In the genomic region with DNA sequence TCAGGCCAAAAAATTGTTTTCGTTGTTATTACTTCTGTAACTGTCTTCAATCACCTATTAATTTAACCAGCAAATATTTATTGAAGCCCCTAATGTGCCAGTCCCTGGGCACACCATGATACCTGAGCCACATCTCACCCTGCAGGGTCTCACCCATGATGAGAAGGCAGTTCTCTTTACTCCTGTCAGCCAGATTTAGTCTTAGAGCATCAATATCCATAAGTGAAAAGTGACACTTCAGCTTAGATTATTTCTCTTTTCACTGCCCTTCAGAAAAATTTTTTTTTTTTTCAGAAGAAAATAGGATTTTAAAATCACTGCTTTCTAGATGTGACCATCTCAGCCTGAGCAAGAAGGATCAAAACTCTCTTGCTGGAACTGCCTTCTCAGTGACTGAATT, we compare ENCODE assay signal across 9 cellular contexts.
A peak's percentile ranks its signal among the peaks of the same experiment; 100 is the strongest.
DNase-seq lines count a peak whose midpoint lies in the region; ATAC-seq and TF ChIP-seq lines count a peak whose summit lies in the region.
"Had no signal": no experiment of that assay in that cellular context is flagged by ENCODE, and none has a peak within 500 bp of the region (broad histone marks: within the 10 kb centered on the region; RNA-seq: fewer than 3 reads in every experiment).

No MANE protein-coding gene starts in this region.

- H3K9ac ChIP-seq in GM23248, result peak overlapping the region; percentile 62

- H3K9me3 Mint-ChIP-seq in naive thymus-derived CD8-positive, alpha-beta T cell, result no peaks in the 10 kb centered on the region

- 0 to 7% methylated on average over 1 of the region's 1 CpG for WGBS in GM23248 (ENCODE audit: low coverage in 1 of 2, low lambda C conversion rate in 2 of 2, missing lambda C conversion rate in 2 of 2), 2 experiments

- H3K9me2 ChIP-seq in GM23248 (ENCODE audit: insufficient read depth), result no peaks in the 10 kb centered on the region

- H4K20me1 ChIP-seq in GM23248 (ENCODE audit: insufficient read depth), result no peaks in the 10 kb centered on the region

- H3K27ac ChIP-seq in GM23248 (no peak overlapping the region), ascending aorta (no peak overlapping the region)

- POLR2A ChIA-PET in naive thymus-derived CD8-positive, alpha-beta T cell (lab: Charles Lee), result interaction anchor here (0.7 to 3.1 kb wide), 8 partner anchors 167 to 970 kb away, joined by 3 to 11 read pairs (median 4); a partner anchor contains a TSS

- TF ChIP-seq CTCF in BE2C (IDR thresholded peaks at IDR 0.05; ENCODE audit: low read depth, low read length), result no peak
- TF ChIP-seq CTCF in ascending aorta (IDR thresholded peaks at IDR 0.05), result no peak

- H3K27me3 Mint-ChIP-seq in naive thymus-derived CD8-positive, alpha-beta T cell, result peaks cover 2 to 28% (median 9%) of the 10 kb centered on the region in 5 donors

- H3K4me3 ChIP-seq in BE2C (ENCODE audit: low read depth, low read length) (peak overlapping the region; percentile 69), GM23248 (peak overlapping the region; percentile 79), ascending aorta (peak overlapping the region; percentile 41 to 53)

- H3K4me1 Mint-ChIP-seq in naive thymus-derived CD8-positive, alpha-beta T cell, result peaks cover 11 to 32% (median 26%) of the 10 kb centered on the region in 4 donors

- peak overlapping the region; percentile 93 for H3K4me2 ChIP-seq in GM23248 (ENCODE audit: unreplicated experiment)

- H3K4me1 ChIP-seq in BE2C (no peaks in the 10 kb centered on the region), GM23248 (ENCODE audit: insufficient read depth) (no peaks in the 10 kb centered on the region), ascending aorta (no peaks in the 10 kb centered on the region)

- H3K9me3 ChIP-seq in BE2C (no peaks in the 10 kb centered on the region), GM23248 (ENCODE audit: low read depth) (no peaks in the 10 kb centered on the region), ascending aorta (no peaks in the 10 kb centered on the region)

- intact Hi-C loops in ascending aorta (cut with DNase I), result loop anchor here (10.0 kb wide), 3 partner anchors 311 to 1271 kb away; a partner anchor contains a TSS

- H3K27ac Mint-ChIP-seq in naive thymus-derived CD8-positive, alpha-beta T cell, result peak overlapping the region in 9 of 10 donors; percentile 19 to 94 (median 87)

- H3K4me3 Mint-ChIP-seq in naive thymus-derived CD8-positive, alpha-beta T cell, result peak overlapping the region; percentile 82 to 98 (median 93)

- peak overlapping the region; percentile 91 for H2AFZ ChIP-seq in GM23248

- DNase-seq in BE2C (no peak), GM23248 (peak; percentile 4), ascending aorta (ENCODE audit: low spot score in 2 of 2) (no peak)
- DNase-seq in naive thymus-derived CD8-positive, alpha-beta T cell, result peak in 2 of 10 donors; percentile 11 to 12
- no peak for DNase-seq in central memory CD4-positive, alpha-beta T cell
- no peak for DNase-seq in effector CD8-positive, alpha-beta T cell (lab: John Stamatoyannopoulos, UW)
- DNase-seq: NK-92 treated with Interleukin-12 subunit alpha and Interleukin-12 subunit beta, amount 100 ng/mL, for 24 hours had no signal

- H3F3A ChIP-seq in GM23248 (ENCODE audit: insufficient read depth), result no peaks in the 10 kb centered on the region

- H3K36me3 ChIP-seq in BE2C, result no peaks in the 10 kb centered on the region
- H3K36me3 ChIP-seq in GM23248 (ENCODE audit: low read depth), result no peaks in the 10 kb centered on the region
- H3K36me3 ChIP-seq in ascending aorta, result no peaks in the 10 kb centered on the region

- H3K36me3 Mint-ChIP-seq in naive thymus-derived CD8-positive, alpha-beta T cell, result no peaks in the 10 kb centered on the region

- no peak for ATAC-seq in naive thymus-derived CD8-positive, alpha-beta T cell
- ATAC-seq in HG02981 (IDR thresholded peaks at IDR 0.05; ENCODE audit: unreplicated experiment) (no peak), HG02970 (IDR thresholded peaks at IDR 0.05; ENCODE audit: low FRiP score, unreplicated experiment) (no peak)

- H3K27me3 ChIP-seq in BE2C (peaks cover 36% of the 10 kb centered on the region), GM23248 (replicated peaks; ENCODE audit: insufficient read depth) (peaks cover 10% of the 10 kb centered on the region; the same call in 1 of the 2 replicates), ascending aorta (peaks cover 7% of the 10 kb centered on the region)

- H3K79me2 ChIP-seq in GM23248 (ENCODE audit: insufficient read depth), result no peaks in the 10 kb centered on the region

- in situ Hi-C loops in GM23248 (cut with MboI), result loop anchor here (10.0 kb wide), 2 partner anchors 181 to 761 kb away; no protein-coding TSS in a partner anchor
